ENCODE assay signal across 8 cellular contexts in genomic region chr1:43172532-43172972, GRCh38. TPM values are rescaled to one million over a fixed set of nuclear protein-coding genes. Genes with fewer than 3 reads are reported as not detected.
DNase-seq lines count a peak whose midpoint lies in the region; ATAC-seq, FAIRE-seq and TF ChIP-seq lines count a peak whose summit lies in the region.

No MANE protein-coding gene starts in this region.

- H3K9ac ChIP-seq in ES-I3 (ENCODE audit: low read depth, low read length) (peak overlapping the region; percentile 72; the same call in 1 of the 2 replicates), SU-DHL-6 (ENCODE audit: low read length) (peak overlapping the region; percentile 84; the same call in 1 of the 2 replicates), astrocyte (ENCODE audit: low read length) (peak overlapping the region; percentile 86)

- H3K9me3 Mint-ChIP-seq in astrocyte (ENCODE audit: unreplicated experiment), result no peaks in the 10 kb centered on the region

- H3K4me3 Mint-ChIP-seq in astrocyte (ENCODE audit: unreplicated experiment), result peak overlapping the region; percentile 93

- no peaks in the 10 kb centered on the region for H3F3A ChIP-seq in SU-DHL-6 (ENCODE audit: insufficient read depth)

- peaks cover 9% of the 10 kb centered on the region for H3K4me1 Mint-ChIP-seq in astrocyte (ENCODE audit: low read depth, unreplicated experiment)

- no peak for TF ChIP-seq CTCF in SU-DHL-6 (IDR thresholded peaks at IDR 0.05; ENCODE audit: insufficient read depth, low read length, poor library complexity, severe bottlenecking)
- TF ChIP-seq CTCF in astrocyte (IDR thresholded peaks at IDR 0.05; ENCODE audit: insufficient read depth, low read depth, low read length), result no peak

- H3K4me2 ChIP-seq in SU-DHL-6 (ENCODE audit: low read depth, low read length, poor library complexity, severe bottlenecking) (peak overlapping the region; percentile 84), astrocyte (ENCODE audit: low read length) (peak overlapping the region; percentile 97)

- ATAC-seq in HG02588 (IDR thresholded peaks at IDR 0.05; ENCODE audit: unreplicated experiment), result peak; percentile 52
- no peak for ATAC-seq in GM18858 (IDR thresholded peaks at IDR 0.05; ENCODE audit: unreplicated experiment)

- no peak overlapping the region for H3K27ac ChIP-seq in SU-DHL-6 (ENCODE audit: low read depth, low read length)
- H3K27ac ChIP-seq in astrocyte (ENCODE audit: low read depth, low read length), result peak overlapping the region; percentile 69

- H3K36me3 ChIP-seq in ES-I3 (ENCODE audit: insufficient read depth, low read length) (peaks cover 10% of the 10 kb centered on the region), SU-DHL-6 (ENCODE audit: low read length) (peaks cover 8% of the 10 kb centered on the region; the same call in 1 of the 2 replicates), astrocyte (ENCODE audit: insufficient read depth, low read length) (peaks cover 26% of the 10 kb centered on the region)

- H3K4me1 ChIP-seq in ES-I3 (ENCODE audit: insufficient read depth, low read length), result peaks cover 8% of the 10 kb centered on the region
- peaks cover 11% of the 10 kb centered on the region for H3K4me1 ChIP-seq in astrocyte (ENCODE audit: insufficient read depth, low read length)

- H3K27me3 ChIP-seq in SU-DHL-6 (ENCODE audit: low read length) (no peaks in the 10 kb centered on the region), astrocyte (ENCODE audit: insufficient read depth, low read length) (peaks cover 15% of the 10 kb centered on the region)

- peak; percentile 79 for DNase-seq in NCI-H1105 treated with DMSO at 0.1 percent for 48 hours (lab: John Stamatoyannopoulos, UW)
- peak; percentile 70 for DNase-seq in astrocyte (ENCODE audit: low read depth)
- DNase-seq in hippocampal formation (lab: John Stamatoyannopoulos, UW), result peak; percentile 90 to 91
- peak; percentile 49 for DNase-seq in renal cortical epithelial cell (ENCODE audit: low read depth)

- H3K9me2 ChIP-seq in SU-DHL-6 (replicated peaks; ENCODE audit: insufficient read depth, low read length), result no peaks in the 10 kb centered on the region

- H4K20me1 ChIP-seq in SU-DHL-6 (ENCODE audit: low read depth, low read length) (no peaks in the 10 kb centered on the region), astrocyte (ENCODE audit: insufficient read depth, low read length) (peaks cover 24% of the 10 kb centered on the region)

- no peak for FAIRE-seq in astrocyte (lab: Jason Lieb, UNC)

- peaks cover 16% of the 10 kb centered on the region for H3K36me3 Mint-ChIP-seq in astrocyte (ENCODE audit: low read depth, unreplicated experiment)

- H3K27me3 Mint-ChIP-seq in astrocyte (ENCODE audit: low read depth, unreplicated experiment), result peaks cover 10% of the 10 kb centered on the region

- H3K9me3 ChIP-seq in ES-I3 (ENCODE audit: control insufficient read depth, insufficient read depth, low read length) (no peaks in the 10 kb centered on the region), SU-DHL-6 (ENCODE audit: insufficient read depth, low read length) (no peaks in the 10 kb centered on the region), astrocyte (ENCODE audit: insufficient read depth, low read depth, low read length) (no peaks in the 10 kb centered on the region)

- no peak overlapping the region for H3K27ac Mint-ChIP-seq in astrocyte (ENCODE audit: unreplicated experiment)

- H3K79me2 ChIP-seq in SU-DHL-6 (ENCODE audit: insufficient read depth, low read length), result peaks cover 22% of the 10 kb centered on the region
- peaks cover 34% of the 10 kb centered on the region for H3K79me2 ChIP-seq in astrocyte (ENCODE audit: insufficient read depth, low read length)

- peak overlapping the region; percentile 84 for H3K4me3 ChIP-seq in SU-DHL-6 (ENCODE audit: insufficient read depth, low read length, poor library complexity, severe bottlenecking)
- H3K4me3 ChIP-seq in astrocyte (ENCODE audit: insufficient read depth, low read depth, low read length), result peak overlapping the region; percentile 97

- H2AFZ ChIP-seq in SU-DHL-6 (ENCODE audit: low read depth, low read length, severe bottlenecking), result peak overlapping the region; percentile 61
- peak overlapping the region; percentile 92 for H2AFZ ChIP-seq in astrocyte (ENCODE audit: low read depth, low read length)

RNA-seq across cellular contexts. Expression of gene CFAP57, which starts 0.4 kb away (rescaled TPM):
- total RNA-seq in astrocyte (0.18 and 0.29 TPM in 2 replicates), renal cortical epithelial cell (3.9 TPM in 1 of 2 replicates, not detected in the other)

RNA-seq across cellular contexts. Expression of gene EBNA1BP2, which starts 0.5 kb away (rescaled TPM):
- total RNA-seq in astrocyte, result 70.1 and 81.6 TPM in 2 replicates
- 70.9 and 91.5 TPM in 2 replicates for total RNA-seq in renal cortical epithelial cell
